8 cellular contexts compared by ENCODE assay signal in genomic region chr4:4182835-4183568, GRCh38.
A peak's percentile ranks its signal among the peaks of the same experiment; 100 is the strongest.
DNase-seq lines count a peak whose midpoint lies in the region; ATAC-seq and TF ChIP-seq lines count a peak whose summit lies in the region.

No MANE protein-coding gene starts in this region.

- ATAC-seq in activated CD4-positive, CD25-positive, alpha-beta regulatory T cell treated with anti-CD3 and anti-CD28 coated beads, Interleukin-2, amount 50 U/mL, for 24 hours = no peak
- ATAC-seq in HG03354 (IDR thresholded peaks at IDR 0.05; ENCODE audit: poor library complexity, severe bottlenecking, unreplicated experiment) = no peak

- H3K4me3 ChIP-seq in WI38 (ENCODE audit: low read depth, low read length) = no peak overlapping the region

- TF ChIP-seq CTCF in GM13976 (IDR thresholded peaks at IDR 0.05; ENCODE audit: borderline replicate concordance, control extremely low read depth, extremely low read depth, insufficient read depth, missing control alignments) (peak; percentile 58), WI38 (IDR thresholded peaks at IDR 0.05; ENCODE audit: low read depth, low read length) (peak; percentile 58)

- DNase-seq in COLO829 (ENCODE audit: low spot score) (peak; percentile 16), GM13976 (ENCODE audit: low spot score) (peak; percentile 47), iPS DF 19.7 (ENCODE audit: low read depth, low spot score) (peak; percentile 54), amygdala (lab: John Stamatoyannopoulos, UW) (no peak), activated gamma-delta T cell (lab: John Stamatoyannopoulos, UW) (no peak)

- in situ Hi-C loops in GM13976 (cut with MboI; ENCODE audit: low sequenced_read_pairs, unreplicated experiment) = no loop called here

Comparison
In these comparisons a context has a peak if more than half of its experiments do, and no peak if none do; other contexts are left out.
1. DNase-seq: peak in COLO829 (single experiment), GM13976 (single experiment) and iPS DF 19.7 (single experiment); none in amygdala (0 of 56) and activated gamma-delta T cell (single experiment).